In the genomic region with DNA sequence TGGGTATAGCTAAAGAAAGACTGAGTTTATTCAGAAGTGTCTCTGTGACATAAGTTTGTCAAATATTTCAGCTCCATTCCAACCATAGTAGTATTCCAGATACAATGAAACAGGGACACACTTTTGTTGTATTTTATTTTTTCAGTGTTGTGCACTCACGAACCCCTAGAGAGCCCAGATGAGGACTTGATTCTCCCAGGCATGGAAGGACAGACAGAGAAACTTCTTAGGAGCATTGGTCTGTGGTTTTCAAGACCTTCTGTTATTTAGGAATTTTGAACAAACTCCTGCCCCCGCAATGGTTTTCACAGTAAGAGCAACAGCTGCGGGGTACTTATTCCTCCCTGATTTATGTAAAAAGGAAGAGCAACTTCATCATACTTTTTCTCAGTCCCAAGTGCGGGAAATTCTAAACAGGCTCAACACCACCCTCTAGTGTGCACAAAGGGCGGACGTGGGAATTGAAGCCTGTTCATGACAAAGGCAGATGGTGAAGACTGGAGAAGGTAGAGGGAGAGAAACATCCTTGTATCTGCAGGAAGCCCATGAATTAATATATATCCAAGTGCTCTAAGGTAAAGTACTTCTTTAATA, we compare ENCODE assay signal across 9 cellular contexts.
A peak's percentile ranks its signal among the peaks of the same experiment; 100 is the strongest.
DNase-seq lines count a peak whose midpoint lies in the region; ATAC-seq, FAIRE-seq and TF ChIP-seq lines count a peak whose summit lies in the region.
"Had no signal": no experiment of that assay in that cellular context is flagged by ENCODE, and none has a peak within 500 bp of the region (broad histone marks: within the 10 kb centered on the region; RNA-seq: fewer than 3 reads in every experiment).

No MANE protein-coding gene starts in this region.

- H3K9me3 ChIP-seq in BE2C (no peaks in the 10 kb centered on the region), OCI-LY7 (ENCODE audit: low read length) (no peaks in the 10 kb centered on the region), GM12878 (replicated peaks; ENCODE audit: control insufficient read depth, insufficient read depth, low read length) (no peaks in the 10 kb centered on the region), spleen (no peaks in the 10 kb centered on the region)

- RAD21 ChIA-PET in GM12878 (lab: Charles Lee; ENCODE audit: unreplicated experiment), result interaction anchor here (0.8 to 3.2 kb wide), 15 partner anchors 10 to 851 kb away, joined by 3 to 32 read pairs (median 6); no protein-coding TSS in a partner anchor

- H2AFZ ChIP-seq in OCI-LY7 (ENCODE audit: low read length) (no peak overlapping the region), GM12878 (ENCODE audit: control insufficient read depth, low read depth, low read length) (no peak overlapping the region)

- BruUV-seq in OCI-LY7 (replicated peaks; lab: Mats Ljungman, UMichigan), result no TSS peak
- BruUV-seq in GM12878 (replicated peaks; lab: Mats Ljungman, UMichigan), result no TSS peak

- 5% methylated on average over 6 of the region's 6 CpGs for WGBS in GM12878 (ENCODE audit: insufficient coverage, insufficient replicate concordance, low lambda C conversion rate, missing lambda C conversion rate)
- 6 to 15% (median 9%) methylated on average over 6 of the region's 6 CpGs for WGBS in spleen, 5 donors

- peak; percentile 86 for TF ChIP-seq CTCF in BE2C (IDR thresholded peaks at IDR 0.05; ENCODE audit: low read depth, low read length)
- TF ChIP-seq CTCF in OCI-LY7 (conservative IDR thresholded peaks at IDR 0.05; ENCODE audit: low read length), result peak; percentile 81
- peak; percentile 80 to 87 (median 82) for TF ChIP-seq CTCF in GM12878 (IDR thresholded peaks at IDR 0.05 in 2 of 3, conservative IDR thresholded peaks at IDR 0.05 in 1 of 3; ENCODE audit: control insufficient read depth in 2 of 3, extremely low read depth in 1 of 3, insufficient read depth in 1 of 3, low read depth in 3 of 3, low read length in 3 of 3)
- TF ChIP-seq CTCF in spleen (IDR thresholded peaks at IDR 0.05 in 8 of 11, conservative IDR thresholded peaks at IDR 0.05 in 3 of 11), result peak; percentile 20 to 72 (median 59)

- no peak for TF ChIP-seq POLR2A in GM12878 (IDR thresholded peaks at IDR 0.05; ENCODE audit: low read depth, low read length)
- no peak for TF ChIP-seq POLR2A in spleen (IDR thresholded peaks at IDR 0.05)

- H3K4me1 ChIP-seq in BE2C, result no peaks in the 10 kb centered on the region
- no peaks in the 10 kb centered on the region for H3K4me1 ChIP-seq in OCI-LY7 (ENCODE audit: insufficient read depth, low read length, poor library complexity, severe bottlenecking)
- no peaks in the 10 kb centered on the region for H3K4me1 ChIP-seq in GM12878 (ENCODE audit: control insufficient read depth, insufficient read depth, low read length)
- peaks cover 0 to 4% (median 0%) of the 10 kb centered on the region in 6 donors for H3K4me1 ChIP-seq in spleen

- H3K4me2 ChIP-seq in OCI-LY7 (ENCODE audit: low read length), result no peak overlapping the region
- H3K4me2 ChIP-seq in GM12878 (ENCODE audit: control insufficient read depth, insufficient read depth), result no peak overlapping the region
- H3K4me2 ChIP-seq: KMS-11 had no signal

- H3K9me2 ChIP-seq in OCI-LY7 (ENCODE audit: insufficient read depth, low read length), result no peaks in the 10 kb centered on the region

- no peaks in the 10 kb centered on the region for H3K27me3 ChIP-seq in BE2C
- no peaks in the 10 kb centered on the region for H3K27me3 ChIP-seq in GM12878 (replicated peaks in 1 of 2; ENCODE audit: control insufficient read depth in 2 of 2, insufficient read depth in 2 of 2, low read length in 1 of 2)
- peaks cover 0 to 15% (median 0%) of the 10 kb centered on the region in 7 donors for H3K27me3 ChIP-seq in spleen (replicated peaks in 1 of 7)

- POLR2A ChIA-PET in OCI-LY7 (lab: Charles Lee), result no interaction called here
- POLR2A ChIA-PET in GM12878 (lab: Charles Lee), result interaction anchor here (0.7 kb wide), 1 partner anchor 670 kb away, joined by 3 read pairs; no protein-coding TSS in a partner anchor

- CTCF ChIA-PET in OCI-LY7 (lab: Charles Lee; ENCODE audit: unreplicated experiment), result no interaction called here
- CTCF ChIA-PET in GM12878 (lab: Yijun Ruan, JAX), result interaction anchor here (0.8 to 4.4 kb wide), 34 partner anchors 10 to 878 kb away, joined by 3 to 43 read pairs (median 6); no protein-coding TSS in a partner anchor

- intact Hi-C loops in OCI-LY7 (cut with micrococcal nuclease; ENCODE audit: unreplicated experiment), result loop anchor here (5.0 kb wide), 1 partner anchor 672 kb away; no protein-coding TSS in a partner anchor
- intact Hi-C loops in GM12878 (cut with micrococcal nuclease; ENCODE audit: unreplicated experiment), result loop anchor here (2.0 to 5.0 kb wide), 3 partner anchors 67 to 675 kb away; no protein-coding TSS in a partner anchor
- intact Hi-C loops in spleen (cut with DNase I; ENCODE audit: low total_unique reads), result no loop called here

- SMC1A ChIA-PET in GM12878 (lab: Charles Lee; ENCODE audit: uncharacterized antibody, unreplicated experiment), result interaction anchor here (0.6 to 3.7 kb wide), 24 partner anchors 11 to 1099 kb away, joined by 3 to 27 read pairs (median 4); no protein-coding TSS in a partner anchor

- no peak for TF ChIP-seq EP300 in GM12878 (IDR thresholded peaks at IDR 0.05; ENCODE audit: borderline replicate concordance in 1 of 2, control insufficient read depth in 1 of 2, low read depth in 2 of 2, low read length in 2 of 2)

- DNase-seq in BE2C (peak; percentile 49), GM18507 (ENCODE audit: extremely low spot score, insufficient read length, low read depth) (peak; percentile 20), HuH-7 (ENCODE audit: low spot score) (peak; percentile 34), OCI-LY7 (ENCODE audit: low spot score) (peak; percentile 48), GM12878 (ENCODE audit: low read depth, low spot score) (peak; percentile 40), iPS DF 4.7 (ENCODE audit: extremely low read depth, low spot score) (peak; percentile 56), spleen (no peak)

- H4K20me1 ChIP-seq in OCI-LY7 (ENCODE audit: insufficient read depth, low read length), result no peaks in the 10 kb centered on the region
- no peaks in the 10 kb centered on the region for H4K20me1 ChIP-seq in GM12878 (ENCODE audit: control insufficient read depth, insufficient read depth)

- peak; percentile 96 for TF ChIP-seq RAD21 in GM12878 (IDR thresholded peaks at IDR 0.05; ENCODE audit: insufficient read depth, low read depth, low read length)

- H3K79me2 ChIP-seq in OCI-LY7 (ENCODE audit: insufficient read depth, low read depth, low read length) (no peaks in the 10 kb centered on the region), GM12878 (ENCODE audit: control insufficient read depth, insufficient read depth, low read length) (no peaks in the 10 kb centered on the region)

- no peak overlapping the region for H3K4me3 ChIP-seq in BE2C (ENCODE audit: low read depth, low read length)
- no peak overlapping the region for H3K4me3 ChIP-seq in OCI-LY7 (ENCODE audit: low read depth, low read length, poor library complexity, severe bottlenecking)
- no peak overlapping the region for H3K4me3 ChIP-seq in GM12878
- H3K4me3 ChIP-seq in spleen, result no peak overlapping the region

- no peak overlapping the region for H3K9ac ChIP-seq in GM12878 (ENCODE audit: control insufficient read depth, insufficient read depth, low read length)
- H3K9ac ChIP-seq: KMS-11 had no signal

- ATAC-seq in GM12878 (peak; percentile 96), GM18517 (IDR thresholded peaks at IDR 0.05; ENCODE audit: unreplicated experiment) (no peak)

- H3K36me3 ChIP-seq in BE2C (no peaks in the 10 kb centered on the region), OCI-LY7 (ENCODE audit: insufficient read depth, low read length) (no peaks in the 10 kb centered on the region), GM12878 (ENCODE audit: control insufficient read depth in 2 of 2, insufficient read depth in 2 of 2, low read length in 1 of 2) (no peaks in the 10 kb centered on the region), spleen (no peaks in the 10 kb centered on the region)

- H3K27ac ChIP-seq in OCI-LY7 (ENCODE audit: low read depth, low read length, poor library complexity, severe bottlenecking), result no peak overlapping the region
- no peak overlapping the region for H3K27ac ChIP-seq in GM12878 (ENCODE audit: control insufficient read depth, insufficient read depth)
- no peak overlapping the region for H3K27ac ChIP-seq in spleen
- H3K27ac ChIP-seq: KMS-11 had no signal

- FAIRE-seq in GM18507 (lab: Jason Lieb, UNC), result peak; percentile 85
- peak; percentile 83 for FAIRE-seq in GM12878 (lab: Jason Lieb, UNC)

- in situ Hi-C loops in GM12878 (cut with MboI), result no loop called here

TF ChIP-seq in GM12878, 131 proteins besides CTCF, POLR2A, EP300 and RAD21 (continues in another document):
- TF ChIP-seq, protein P1, sequence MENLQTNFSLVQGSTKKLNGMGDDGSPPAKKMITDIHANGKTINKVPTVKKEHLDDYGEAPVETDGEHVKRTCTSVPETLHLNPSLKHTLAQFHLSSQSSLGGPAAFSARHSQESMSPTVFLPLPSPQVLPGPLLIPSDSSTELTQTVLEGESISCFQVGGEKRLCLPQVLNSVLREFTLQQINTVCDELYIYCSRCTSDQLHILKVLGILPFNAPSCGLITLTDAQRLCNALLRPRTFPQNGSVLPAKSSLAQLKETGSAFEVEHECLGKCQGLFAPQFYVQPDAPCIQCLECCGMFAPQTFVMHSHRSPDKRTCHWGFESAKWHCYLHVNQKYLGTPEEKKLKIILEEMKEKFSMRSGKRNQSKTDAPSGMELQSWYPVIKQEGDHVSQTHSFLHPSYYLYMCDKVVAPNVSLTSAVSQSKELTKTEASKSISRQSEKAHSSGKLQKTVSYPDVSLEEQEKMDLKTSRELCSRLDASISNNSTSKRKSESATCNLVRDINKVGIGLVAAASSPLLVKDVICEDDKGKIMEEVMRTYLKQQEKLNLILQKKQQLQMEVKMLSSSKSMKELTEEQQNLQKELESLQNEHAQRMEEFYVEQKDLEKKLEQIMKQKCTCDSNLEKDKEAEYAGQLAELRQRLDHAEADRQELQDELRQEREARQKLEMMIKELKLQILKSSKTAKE (IDR thresholded peaks at IDR 0.05; ENCODE audit: low read depth, poor library complexity, severe bottlenecking), result peak; percentile 20
